In the genomic region with DNA sequence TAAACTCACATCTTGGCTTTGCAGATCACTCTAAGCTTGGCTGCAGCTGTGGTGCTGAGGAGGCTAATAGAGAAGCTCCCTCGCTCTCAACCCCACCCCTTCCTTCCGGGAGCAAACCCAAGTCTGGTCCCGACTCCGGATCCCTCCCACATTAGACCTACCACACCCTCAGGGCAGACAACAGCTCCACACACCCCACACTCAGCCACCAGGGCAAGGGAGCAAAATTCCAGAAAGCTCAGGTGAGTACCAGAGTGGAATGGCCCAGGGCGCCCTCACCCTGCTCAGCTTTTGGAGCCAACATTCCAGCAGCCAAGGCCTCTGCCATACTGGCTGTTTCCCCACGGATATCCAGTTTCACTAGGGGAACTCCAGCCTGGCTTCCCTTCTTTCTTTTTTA, we compare ENCODE assay signal across 8 cellular contexts. TPM values are rescaled to one million over a fixed set of nuclear protein-coding genes. Genes with fewer than 3 reads are reported as not detected.
DNase-seq lines count a peak whose midpoint lies in the region; ATAC-seq and TF ChIP-seq lines count a peak whose summit lies in the region.
"Not testable (repeated sequence)": the region's sequence is repeated elsewhere in the genome, so short reads cannot be mapped to it uniquely, and the experiment has no call there.

No MANE protein-coding gene starts in this region.

- not testable (repeated sequence) for H3K4me3 ChIP-seq in colonic mucosa; urinary bladder (ENCODE audit: low read depth, low read length)

- H3K9me3 Mint-ChIP-seq in immature natural killer cell, result not testable (repeated sequence)

- not testable (repeated sequence) for H3K27me3 Mint-ChIP-seq in immature natural killer cell (ENCODE audit: low read depth in 3 of 3)

- not testable (repeated sequence) for H3K36me3 Mint-ChIP-seq in immature natural killer cell

- not testable (repeated sequence) for H3K4me1 ChIP-seq in colonic mucosa; urinary bladder (ENCODE audit: insufficient read depth)

- H3K27me3 ChIP-seq in colonic mucosa, result not testable (repeated sequence)

- peak; percentile 78 for ATAC-seq in omental fat pad (ENCODE audit: low FRiP score)

- H3K9ac ChIP-seq in colonic mucosa (ENCODE audit: low read depth in 2 of 2, low read length in 2 of 2), result not testable (repeated sequence)

- H3K36me3 ChIP-seq in colonic mucosa; urinary bladder (ENCODE audit: insufficient read depth): not testable (repeated sequence)

- not testable (repeated sequence) for H3K9me3 ChIP-seq in colonic mucosa

- not testable (repeated sequence) for TF ChIP-seq EP300 in Ishikawa (IDR thresholded peaks at IDR 0.05; ENCODE audit: borderline replicate concordance)

- WGBS in urinary bladder, result 21% methylated on average over 5 of the region's 6 CpGs

- not testable (repeated sequence) for TF ChIP-seq CTCF in colonic mucosa (IDR thresholded peaks at IDR 0.05); omental fat pad (IDR thresholded peaks at IDR 0.05)

- not testable (repeated sequence) for H3K27ac ChIP-seq in colonic mucosa
- H3K27ac ChIP-seq in urinary bladder (ENCODE audit: low read depth), result peak overlapping the region; percentile 16

- DNase-seq in activated CD4-positive, alpha-beta T cell treated with anti-CD3 and anti-CD28 coated beads for 1 hour, result peak; percentile 33
- DNase-seq in activated T-helper 1 cell treated with Interleukin-2 at 50 U/mL for 16 hours (ENCODE audit: low read depth) (peak; percentile 33), colonic mucosa (peak; percentile 90), immature natural killer cell (peak; percentile 29 to 50 (median 32)), omental fat pad (ENCODE audit: low spot score) (peak; percentile 29)
- peak; percentile 23 to 51 for DNase-seq in stimulated activated CD4-positive, alpha-beta T cell treated with anti-CD3 and anti-CD28 coated beads, Interleukin-4, amount 100 ng/mL, for 4 hours

- not testable (repeated sequence) for H3K4me1 Mint-ChIP-seq in immature natural killer cell

- TF ChIP-seq RAD21 in Ishikawa (IDR thresholded peaks at IDR 0.05; ENCODE audit: low read depth), result not testable (repeated sequence)

- intact Hi-C loops in colonic mucosa (cut with DNase I), result not testable (repeated sequence)

- peak overlapping the region in 4 of 5 donors; percentile 59 to 77 (median 72) for H3K4me3 Mint-ChIP-seq in immature natural killer cell

- H3K27ac Mint-ChIP-seq in immature natural killer cell, result peak overlapping the region in 5 of 6 donors; percentile 11 to 91 (median 61)

TF ChIP-seq in Ishikawa, 13 proteins besides CTCF, POLR2A, EP300 and RAD21:
- peak; percentile 31; the same call in 1 of the 2 replicates for TF ChIP-seq TEAD4 (IDR thresholded peaks at IDR 0.05)

RNA-seq across cellular contexts. Expression of a gene that starts 9.9 kb away (rescaled TPM):
- total RNA-seq in colonic mucosa, result 10 to 100 TPM; 32.0 to 63.9 TPM
- polyA plus RNA-seq in immature natural killer cell, result 1 to 10 TPM in 1 of 3 donors, under 1 TPM in 1, not detected in 1; 0.43 to 1.6 TPM
- total RNA-seq in omental fat pad, result 10 to 100 TPM; 10.4 to 43.5 (median 27.6) TPM
- 2.0 TPM for total RNA-seq in urinary bladder
- 23.9 TPM for polyA plus RNA-seq in urinary bladder

RNA-seq across cellular contexts. Expression of a gene that starts 15.3 kb away (rescaled TPM):
- 10 to 100 TPM; 30.1 to 33.4 TPM for total RNA-seq in colonic mucosa
- polyA plus RNA-seq in immature natural killer cell, result 10 to 100 TPM in 1 of 3 donors, 1 to 10 TPM in 2; 5.8 to 22.7 (median 9.1) TPM
- 10 to 100 TPM; 13.1 to 26.6 (median 15.8) TPM for total RNA-seq in omental fat pad
- total RNA-seq in urinary bladder, result 1.9 TPM
- polyA plus RNA-seq in urinary bladder, result 37.4 TPM

RNA-seq across cellular contexts. Expression of a gene that starts 15.5 kb away (rescaled TPM):
- total RNA-seq in colonic mucosa (1 to 10 TPM; 5.5 to 6.6 TPM), omental fat pad (10 to 100 TPM in 3 of 4 donors, 1 to 10 TPM in 1; 6.2 to 22.2 (median 12.9) TPM), urinary bladder (23.3 TPM)
- polyA plus RNA-seq in immature natural killer cell (10 to 100 TPM; 24.1 to 42.5 (median 32.0) TPM), urinary bladder (15.0 TPM)

RNA-seq across cellular contexts. Expression of a gene that starts 36.5 kb away (rescaled TPM):
- 10 to 100 TPM; 24.6 to 71.6 TPM for total RNA-seq in colonic mucosa
- polyA plus RNA-seq in immature natural killer cell, result 10 to 100 TPM in 1 of 3 donors, 1 to 10 TPM in 1, not detected in 1; 2.0 to 11.6 TPM
- 100 to 1,000 TPM in 2 of 4 donors, 10 to 100 TPM in 2; 37.7 to 155 (median 86.1) TPM for total RNA-seq in omental fat pad
- 57.6 TPM for total RNA-seq in urinary bladder
- polyA plus RNA-seq in urinary bladder, result 25.1 TPM

Comparison
In these comparisons a context has a peak if more than half of its experiments do, and no peak if none do; other contexts are left out.
1. DNase-seq: peak in every context shown above with its lines; median percentile 90 in colonic mucosa; 37 in stimulated activated CD4-positive, alpha-beta T cell treated with anti-CD3 and anti-CD28 coated beads, Interleukin-4, amount 100 ng/mL, for 4 hours; 33 in activated CD4-positive, alpha-beta T cell treated with anti-CD3 and anti-CD28 coated beads for 1 hour; 33 in activated T-helper 1 cell treated with Interleukin-2 at 50 U/mL for 16 hours; 32 in immature natural killer cell; 29 in omental fat pad.